1 cellular context compared by ENCODE assay signal in the genomic region with DNA sequence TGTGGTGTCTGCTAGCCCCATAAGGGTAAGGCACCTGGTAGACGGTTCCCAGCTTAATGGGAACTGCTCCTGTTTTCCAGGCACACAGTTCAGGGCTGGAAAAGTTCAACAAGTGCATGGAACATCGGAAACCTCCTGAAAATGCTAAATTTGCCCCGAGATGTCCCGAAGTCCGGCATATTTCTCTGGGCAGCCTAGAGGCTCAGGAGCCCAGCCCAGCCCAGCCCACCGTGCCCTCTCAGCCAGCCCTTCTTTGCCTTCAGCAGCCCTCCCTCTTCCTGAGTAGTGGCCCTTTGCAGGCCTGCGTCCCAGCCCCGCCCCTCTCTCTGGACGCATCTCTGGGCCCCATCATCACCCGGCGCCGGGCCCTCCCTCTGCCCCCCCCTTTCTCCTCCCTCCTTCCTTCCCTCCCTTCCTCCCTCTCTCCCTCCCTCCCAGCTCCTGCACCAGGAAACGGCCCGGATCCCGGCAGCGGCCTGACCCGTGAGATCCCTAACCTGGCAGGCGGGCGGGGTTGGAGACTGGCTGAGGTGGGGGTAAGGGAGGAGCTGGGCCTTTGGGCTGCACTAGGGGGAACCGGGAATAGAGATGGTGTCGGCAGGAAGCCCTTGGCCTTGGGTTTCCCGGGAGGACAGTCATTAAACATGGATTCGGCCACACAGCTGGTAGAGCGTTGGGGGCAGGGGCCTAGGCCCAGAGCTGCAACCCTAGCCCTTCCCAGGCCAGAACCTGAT.
TF ChIP-seq lines count a peak whose summit lies in the region.

A gene with protein sequence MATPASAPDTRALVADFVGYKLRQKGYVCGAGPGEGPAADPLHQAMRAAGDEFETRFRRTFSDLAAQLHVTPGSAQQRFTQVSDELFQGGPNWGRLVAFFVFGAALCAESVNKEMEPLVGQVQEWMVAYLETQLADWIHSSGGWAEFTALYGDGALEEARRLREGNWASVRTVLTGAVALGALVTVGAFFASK (plus strand): TSS at position 422 of the 734 bp plus-strand sequence. CDS start 935 bp downstream, outside the sequence.

TF ChIP-seq in HepG2, 621 proteins besides CTCF, POLR2A, EP300 and RAD21 (continued from another document and continues in another):
- TF ChIP-seq, protein P1, sequence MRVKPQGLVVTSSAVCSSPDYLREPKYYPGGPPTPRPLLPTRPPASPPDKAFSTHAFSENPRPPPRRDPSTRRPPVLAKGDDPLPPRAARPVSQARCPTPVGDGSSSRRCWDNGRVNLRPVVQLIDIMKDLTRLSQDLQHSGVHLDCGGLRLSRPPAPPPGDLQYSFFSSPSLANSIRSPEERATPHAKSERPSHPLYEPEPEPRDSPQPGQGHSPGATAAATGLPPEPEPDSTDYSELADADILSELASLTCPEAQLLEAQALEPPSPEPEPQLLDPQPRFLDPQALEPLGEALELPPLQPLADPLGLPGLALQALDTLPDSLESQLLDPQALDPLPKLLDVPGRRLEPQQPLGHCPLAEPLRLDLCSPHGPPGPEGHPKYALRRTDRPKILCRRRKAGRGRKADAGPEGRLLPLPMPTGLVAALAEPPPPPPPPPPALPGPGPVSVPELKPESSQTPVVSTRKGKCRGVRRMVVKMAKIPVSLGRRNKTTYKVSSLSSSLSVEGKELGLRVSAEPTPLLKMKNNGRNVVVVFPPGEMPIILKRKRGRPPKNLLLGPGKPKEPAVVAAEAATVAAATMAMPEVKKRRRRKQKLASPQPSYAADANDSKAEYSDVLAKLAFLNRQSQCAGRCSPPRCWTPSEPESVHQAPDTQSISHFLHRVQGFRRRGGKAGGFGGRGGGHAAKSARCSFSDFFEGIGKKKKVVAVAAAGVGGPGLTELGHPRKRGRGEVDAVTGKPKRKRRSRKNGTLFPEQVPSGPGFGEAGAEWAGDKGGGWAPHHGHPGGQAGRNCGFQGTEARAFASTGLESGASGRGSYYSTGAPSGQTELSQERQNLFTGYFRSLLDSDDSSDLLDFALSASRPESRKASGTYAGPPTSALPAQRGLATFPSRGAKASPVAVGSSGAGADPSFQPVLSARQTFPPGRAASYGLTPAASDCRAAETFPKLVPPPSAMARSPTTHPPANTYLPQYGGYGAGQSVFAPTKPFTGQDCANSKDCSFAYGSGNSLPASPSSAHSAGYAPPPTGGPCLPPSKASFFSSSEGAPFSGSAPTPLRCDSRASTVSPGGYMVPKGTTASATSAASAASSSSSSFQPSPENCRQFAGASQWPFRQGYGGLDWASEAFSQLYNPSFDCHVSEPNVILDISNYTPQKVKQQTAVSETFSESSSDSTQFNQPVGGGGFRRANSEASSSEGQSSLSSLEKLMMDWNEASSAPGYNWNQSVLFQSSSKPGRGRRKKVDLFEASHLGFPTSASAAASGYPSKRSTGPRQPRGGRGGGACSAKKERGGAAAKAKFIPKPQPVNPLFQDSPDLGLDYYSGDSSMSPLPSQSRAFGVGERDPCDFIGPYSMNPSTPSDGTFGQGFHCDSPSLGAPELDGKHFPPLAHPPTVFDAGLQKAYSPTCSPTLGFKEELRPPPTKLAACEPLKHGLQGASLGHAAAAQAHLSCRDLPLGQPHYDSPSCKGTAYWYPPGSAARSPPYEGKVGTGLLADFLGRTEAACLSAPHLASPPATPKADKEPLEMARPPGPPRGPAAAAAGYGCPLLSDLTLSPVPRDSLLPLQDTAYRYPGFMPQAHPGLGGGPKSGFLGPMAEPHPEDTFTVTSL (CRISPR knock-in tag; IDR thresholded peaks at IDR 0.05; ENCODE audit: borderline replicate concordance): no peak
- TF ChIP-seq HOXA3 (CRISPR knock-in tag; IDR thresholded peaks at IDR 0.05): peak; percentile 96
- peak; percentile 98 for TF ChIP-seq ERF (CRISPR knock-in tag; IDR thresholded peaks at IDR 0.05)
- peak; percentile 100 for TF ChIP-seq ZFX (CRISPR knock-in tag; IDR thresholded peaks at IDR 0.05; ENCODE audit: low read depth)
- TF ChIP-seq ARID2 (CRISPR knock-in tag; IDR thresholded peaks at IDR 0.05; ENCODE audit: borderline replicate concordance): peak; percentile 88
- peak; percentile 91 for TF ChIP-seq IRX3 (CRISPR knock-in tag; IDR thresholded peaks at IDR 0.05; ENCODE audit: borderline replicate concordance, low read depth)
- peak; percentile 76 for TF ChIP-seq KLF12 (CRISPR knock-in tag; IDR thresholded peaks at IDR 0.05; ENCODE audit: borderline replicate concordance)
- peak; percentile 54; the same call in 1 of the 2 replicates for TF ChIP-seq ZBTB10 (CRISPR knock-in tag; IDR thresholded peaks at IDR 0.05; ENCODE audit: borderline replicate concordance)
- 0 out of 2 replicates have a peak, but pooled peaks have one; percentile 45 for TF ChIP-seq ZBTB1 (CRISPR knock-in tag; IDR thresholded peaks at IDR 0.05; ENCODE audit: borderline replicate concordance)
- TF ChIP-seq NR2F1 (CRISPR knock-in tag; IDR thresholded peaks at IDR 0.05): peak; percentile 13 to 37; a peak in 1 of 4 replicates
- TF ChIP-seq ZNF317 (CRISPR knock-in tag; IDR thresholded peaks at IDR 0.05): peak; percentile 89
- peak; percentile 60; the same call in 1 of the 2 replicates for TF ChIP-seq ZNF251 (CRISPR knock-in tag; IDR thresholded peaks at IDR 0.05)
- TF ChIP-seq ZFP36L2 (CRISPR knock-in tag; IDR thresholded peaks at IDR 0.05): 0 out of 2 replicates have a peak, but pooled peaks have one; percentile 69
- peak; percentile 93 for TF ChIP-seq ZSCAN21 (CRISPR knock-in tag; IDR thresholded peaks at IDR 0.05; ENCODE audit: borderline replicate concordance)
- TF ChIP-seq ZNF343 (CRISPR knock-in tag; IDR thresholded peaks at IDR 0.05): peak; percentile 78; the same call in 1 of the 2 replicates
- no peak for TF ChIP-seq ZSCAN30 (CRISPR knock-in tag; IDR thresholded peaks at IDR 0.05)
- TF ChIP-seq CEBPZ (IDR thresholded peaks at IDR 0.05; ENCODE audit: low read length): no peak
- peak; percentile 84; the same call in 1 of the 2 replicates for TF ChIP-seq ZNF766 (CRISPR knock-in tag; IDR thresholded peaks at IDR 0.05; ENCODE audit: borderline replicate concordance)
- TF ChIP-seq ZNF883 (CRISPR knock-in tag; IDR thresholded peaks at IDR 0.05; ENCODE audit: not compliant biosample characterization): peak; percentile 97
- TF ChIP-seq ZNF749 (CRISPR knock-in tag; IDR thresholded peaks at IDR 0.05; ENCODE audit: borderline replicate concordance): peak; percentile 97; the same call in 1 of the 2 replicates
- TF ChIP-seq GATAD1 (CRISPR knock-in tag; IDR thresholded peaks at IDR 0.05): peak; percentile 96
- TF ChIP-seq RFXAP (CRISPR knock-in tag; IDR thresholded peaks at IDR 0.05; ENCODE audit: borderline replicate concordance): peak; percentile 93
- TF ChIP-seq HIC2 (CRISPR knock-in tag; IDR thresholded peaks at IDR 0.05; ENCODE audit: low read depth): no peak; the same call in 1 of the 2 replicates
- peak; percentile 76; the same call in 1 of the 2 replicates for TF ChIP-seq PITX1 (CRISPR knock-in tag; IDR thresholded peaks at IDR 0.05)
- no peak; the same call in 1 of the 2 replicates for TF ChIP-seq MAF1 (CRISPR knock-in tag; IDR thresholded peaks at IDR 0.05; ENCODE audit: borderline replicate concordance)
- TF ChIP-seq ZNF552 (CRISPR knock-in tag; IDR thresholded peaks at IDR 0.05; ENCODE audit: borderline replicate concordance): peak; percentile 81
- TF ChIP-seq ZNF530 (CRISPR knock-in tag; IDR thresholded peaks at IDR 0.05; ENCODE audit: low read depth): no peak
- TF ChIP-seq AGO2 (optimal IDR thresholded peaks at IDR 0.05; ENCODE audit: low read depth, low read length): peak; percentile 91
- TF ChIP-seq JUNB (CRISPR knock-in tag; IDR thresholded peaks at IDR 0.05; ENCODE audit: borderline replicate concordance): no peak
- TF ChIP-seq U2AF1 (optimal IDR thresholded peaks at IDR 0.05; ENCODE audit: low read depth, low read length): no peak
- peak; percentile 95 for TF ChIP-seq IRF2 (CRISPR knock-in tag; IDR thresholded peaks at IDR 0.05)
- peak; percentile 95 for TF ChIP-seq NRL (CRISPR knock-in tag; IDR thresholded peaks at IDR 0.05; ENCODE audit: borderline replicate concordance)
- TF ChIP-seq ZNF333 (CRISPR knock-in tag; IDR thresholded peaks at IDR 0.05; ENCODE audit: borderline replicate concordance): peak; percentile 63; the same call in 1 of the 2 replicates
- peak; percentile 77 for TF ChIP-seq ZNF775 (CRISPR knock-in tag; IDR thresholded peaks at IDR 0.05; ENCODE audit: borderline replicate concordance)
- TF ChIP-seq AGO1 (IDR thresholded peaks at IDR 0.05; ENCODE audit: low read depth, low read length, poor library complexity, severe bottlenecking): peak; percentile 94
- TF ChIP-seq, protein P2, sequence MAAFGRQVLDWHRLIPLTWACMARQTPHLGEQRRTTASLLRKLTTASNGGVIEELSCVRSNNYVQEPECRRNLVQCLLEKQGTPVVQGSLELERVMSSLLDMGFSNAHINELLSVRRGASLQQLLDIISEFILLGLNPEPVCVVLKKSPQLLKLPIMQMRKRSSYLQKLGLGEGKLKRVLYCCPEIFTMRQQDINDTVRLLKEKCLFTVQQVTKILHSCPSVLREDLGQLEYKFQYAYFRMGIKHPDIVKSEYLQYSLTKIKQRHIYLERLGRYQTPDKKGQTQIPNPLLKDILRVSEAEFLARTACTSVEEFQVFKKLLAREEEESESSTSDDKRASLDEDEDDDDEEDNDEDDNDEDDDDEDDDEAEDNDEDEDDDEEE (CRISPR knock-in tag; IDR thresholded peaks at IDR 0.05): peak; percentile 78
- no peak for TF ChIP-seq PAX8 (CRISPR knock-in tag; IDR thresholded peaks at IDR 0.05; ENCODE audit: borderline replicate concordance)
- TF ChIP-seq ZNF773 (CRISPR knock-in tag; IDR thresholded peaks at IDR 0.05; ENCODE audit: borderline replicate concordance): no peak
- TF ChIP-seq ZNF431 (CRISPR knock-in tag; IDR thresholded peaks at IDR 0.05; ENCODE audit: borderline replicate concordance, low read depth): no peak
- peak; percentile 91 for TF ChIP-seq KDM2A (CRISPR knock-in tag; IDR thresholded peaks at IDR 0.05; ENCODE audit: borderline replicate concordance, low read depth)
- TF ChIP-seq TOPORS (CRISPR knock-in tag; IDR thresholded peaks at IDR 0.05): peak; percentile 81; the same call in 1 of the 2 replicates
- no peak for TF ChIP-seq ZNF20 (CRISPR knock-in tag; IDR thresholded peaks at IDR 0.05)
- no peak; the same call in 1 of the 2 replicates for TF ChIP-seq ZNF256 (CRISPR knock-in tag; conservative IDR thresholded peaks at IDR 0.05)
- TF ChIP-seq PHF8 (CRISPR knock-in tag; IDR thresholded peaks at IDR 0.05): peak; percentile 99
- peak; percentile 66; the same call in 1 of the 2 replicates for TF ChIP-seq FOXJ3 (CRISPR knock-in tag; IDR thresholded peaks at IDR 0.05; ENCODE audit: borderline replicate concordance)
- TF ChIP-seq, protein P3, sequence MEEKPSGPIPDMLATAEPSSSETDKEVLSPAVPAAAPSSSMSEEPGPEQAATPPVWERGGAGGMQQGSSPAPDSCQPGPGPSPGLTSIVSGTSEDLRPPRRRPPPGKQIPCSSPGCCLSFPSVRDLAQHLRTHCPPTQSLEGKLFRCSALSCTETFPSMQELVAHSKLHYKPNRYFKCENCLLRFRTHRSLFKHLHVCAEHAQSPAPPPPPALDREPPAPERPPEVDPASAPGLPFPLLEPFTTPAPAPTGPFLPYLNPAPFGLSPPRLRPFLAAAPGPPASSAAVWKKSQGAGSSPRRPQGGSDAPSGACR (CRISPR knock-in tag; IDR thresholded peaks at IDR 0.05): no peak
- no peak for TF ChIP-seq ZNF746 (CRISPR knock-in tag; IDR thresholded peaks at IDR 0.05)
- TF ChIP-seq THAP11 (CRISPR knock-in tag; IDR thresholded peaks at IDR 0.05): peak; percentile 93
